ENCODE assay signal across 10 cellular contexts in genomic region chr13:32032780-32033179, GRCh38. TPM values are rescaled to one million over a fixed set of nuclear protein-coding genes. Genes with fewer than 3 reads are reported as not detected.
DNase-seq lines count a peak whose midpoint lies in the region; ATAC-seq and TF ChIP-seq lines count a peak whose summit lies in the region.
"Had no signal": no experiment of that assay in that cellular context is flagged by ENCODE, and none has a peak within 500 bp of the region (broad histone marks: within the 10 kb centered on the region; RNA-seq: fewer than 3 reads in every experiment).

No MANE protein-coding gene starts in this region.

- TF ChIP-seq RAD21 in neural cell (conservative IDR thresholded peaks at IDR 0.05), result peak; percentile 12

- no peaks in the 10 kb centered on the region for H3K9me3 Mint-ChIP-seq in CD4-positive, alpha-beta T cell
- no peaks in the 10 kb centered on the region for H3K9me3 Mint-ChIP-seq in HFFc6
- H3K9me3 Mint-ChIP-seq: stimulated activated naive CD8-positive, alpha-beta T cell treated with anti-CD3 and anti-CD28 coated beads, Interleukin-15, amount 100 ng/mL, for 72 hours had no signal

- DNase-seq in CD4-positive, alpha-beta T cell, result no peak
- DNase-seq in HFFc6, result no peak
- no peak for DNase-seq in ascending aorta (ENCODE audit: low spot score in 2 of 2)
- DNase-seq in SKM-1 treated with dmso at 0.1 percent for 144 hours (lab: John Stamatoyannopoulos, UW; ENCODE audit: unreplicated experiment), result no peak
- DNase-seq in ACHN, result no peak
- DNase-seq: NCI-H1105 treated with DMSO at 0.1 percent for 48 hours; stimulated activated naive CD8-positive, alpha-beta T cell treated with anti-CD3 and anti-CD28 coated beads, Interleukin-15, amount 100 ng/mL, for 72 hours had no signal

- no peaks in the 10 kb centered on the region for H4K20me1 ChIP-seq in neural cell (ENCODE audit: insufficient read depth)

- H2AFZ ChIP-seq in neural cell (ENCODE audit: low read depth, low read length), result no peak overlapping the region

- peaks cover 6% of the 10 kb centered on the region for H3K36me3 Mint-ChIP-seq in CD4-positive, alpha-beta T cell (ENCODE audit: low read depth)
- no peaks in the 10 kb centered on the region for H3K36me3 Mint-ChIP-seq in HFFc6 (ENCODE audit: low read depth)

- H3K4me1 Mint-ChIP-seq in CD4-positive, alpha-beta T cell (ENCODE audit: low read depth), result peaks cover 76% of the 10 kb centered on the region
- H3K4me1 Mint-ChIP-seq in HFFc6 (ENCODE audit: low read depth), result peaks cover 64% of the 10 kb centered on the region

- peak overlapping the region; percentile 10 to 95 for H3K4me3 ChIP-seq in ascending aorta
- H3K4me3 ChIP-seq in neural cell (ENCODE audit: low read length), result peak overlapping the region; percentile 84

- H3K9ac ChIP-seq in neural cell (ENCODE audit: low read length), result peak overlapping the region; percentile 98

- intact Hi-C loops in CD4-positive, alpha-beta T cell (cut with DNase I, micrococcal nuclease), result loop anchor here in 1 of 2 experiments (5.0 kb wide), 1 partner anchor 85 kb away; no protein-coding TSS in a partner anchor
- intact Hi-C loops in ascending aorta (cut with DNase I), result loop anchor here (5.0 kb wide), 2 partner anchors 130 to 175 kb away; no protein-coding TSS in a partner anchor

- H3K27ac ChIP-seq in CD4-positive, alpha-beta T cell (ENCODE audit: low read depth, low read length), result no peak overlapping the region
- no peak overlapping the region for H3K27ac ChIP-seq in ascending aorta
- H3K27ac ChIP-seq in neural cell (ENCODE audit: low read length), result peak overlapping the region; percentile 97

- H3K79me2 ChIP-seq in neural cell (replicated peaks; ENCODE audit: insufficient read depth, low read length), result peaks cover 73% of the 10 kb centered on the region

- TF ChIP-seq CTCF in CD4-positive, alpha-beta T cell (IDR thresholded peaks at IDR 0.05), result no peak
- TF ChIP-seq CTCF in HFFc6 (IDR thresholded peaks at IDR 0.05) (no peak), ascending aorta (IDR thresholded peaks at IDR 0.05) (no peak), neural cell (IDR thresholded peaks at IDR 0.05; ENCODE audit: poor library complexity, severe bottlenecking) (no peak)

- H3K4me2 ChIP-seq in neural cell (ENCODE audit: low read length), result peak overlapping the region; percentile 97

- H3K4me3 Mint-ChIP-seq in CD4-positive, alpha-beta T cell, result peak overlapping the region; percentile 91
- H3K4me3 Mint-ChIP-seq in HFFc6, result peak overlapping the region; percentile 92

- in situ Hi-C loops in ACHN (cut with HindIII; ENCODE audit: low pct_ligation_motif_present, low pct_unique_long_range_greater_than_20kb, low sequenced_read_pairs), result no loop called here

- H3K27me3 Mint-ChIP-seq in CD4-positive, alpha-beta T cell, result no peaks in the 10 kb centered on the region
- H3K27me3 Mint-ChIP-seq in HFFc6 (ENCODE audit: insufficient read depth), result no peaks in the 10 kb centered on the region

- no peak for TF ChIP-seq EP300 in neural cell (conservative IDR thresholded peaks at IDR 0.05; ENCODE audit: poor library complexity, severe bottlenecking)

- peak overlapping the region; percentile 15 for H3K27ac Mint-ChIP-seq in CD4-positive, alpha-beta T cell
- no peak overlapping the region for H3K27ac Mint-ChIP-seq in HFFc6
- H3K27ac Mint-ChIP-seq: stimulated activated naive CD8-positive, alpha-beta T cell treated with anti-CD3 and anti-CD28 coated beads, Interleukin-15, amount 100 ng/mL, for 72 hours had no signal

- H3K9me3 ChIP-seq in CD4-positive, alpha-beta T cell (ENCODE audit: control insufficient read depth, low read length), result no peaks in the 10 kb centered on the region
- H3K9me3 ChIP-seq in ascending aorta, result no peaks in the 10 kb centered on the region
- no peaks in the 10 kb centered on the region for H3K9me3 ChIP-seq in neural cell (ENCODE audit: low read length)

- CTCF ChIA-PET in CD4-positive, alpha-beta T cell (lab: Charles Lee), result interaction anchor here (1.0 to 2.8 kb wide), 2 partner anchors 9 to 14 kb away, joined by 4 to 9 read pairs; no protein-coding TSS in a partner anchor

- H3F3A ChIP-seq in neural cell (ENCODE audit: insufficient read depth, low read length, poor library complexity, severe bottlenecking), result peaks cover 3% of the 10 kb centered on the region

- POLR2A ChIA-PET in CD4-positive, alpha-beta T cell (lab: Charles Lee), result interaction anchor here (3.7 kb wide), 1 partner anchor 13 kb away, joined by 23 read pairs; no protein-coding TSS in a partner anchor

- H3K27me3 ChIP-seq in CD4-positive, alpha-beta T cell (ENCODE audit: control insufficient read depth, insufficient read depth, low read length), result no peaks in the 10 kb centered on the region
- H3K27me3 ChIP-seq in ascending aorta (no peaks in the 10 kb centered on the region), neural cell (ENCODE audit: insufficient read depth, low read depth, low read length) (no peaks in the 10 kb centered on the region)

- H3K36me3 ChIP-seq in ascending aorta, result no peaks in the 10 kb centered on the region
- no peaks in the 10 kb centered on the region for H3K36me3 ChIP-seq in neural cell (ENCODE audit: insufficient read depth, low read length)

- H3K4me1 ChIP-seq in ascending aorta, result peaks cover 0 to 13% of the 10 kb centered on the region in 2 donors

- H3K9me2 ChIP-seq in neural cell (ENCODE audit: insufficient read depth, low read length), result no peaks in the 10 kb centered on the region

- no peak for ATAC-seq in CD4-positive, alpha-beta T cell (ENCODE audit: poor library complexity)
- ATAC-seq in GM21737 (IDR thresholded peaks at IDR 0.05; ENCODE audit: unreplicated experiment), result no peak
- no peak for ATAC-seq in GM18868 (IDR thresholded peaks at IDR 0.05; ENCODE audit: unreplicated experiment)
- ATAC-seq: stimulated activated naive CD8-positive, alpha-beta T cell treated with anti-CD3 and anti-CD28 coated beads, Interleukin-15, amount 100 ng/mL, for 72 hours had no signal

TF ChIP-seq in neural cell, 6 proteins besides CTCF, POLR2A, EP300 and RAD21:
- TF ChIP-seq SMC3 (conservative IDR thresholded peaks at IDR 0.05; ENCODE audit: poor library complexity) (no peak), TAF1 (IDR thresholded peaks at IDR 0.05; ENCODE audit: low read depth) (peak; percentile 45)
- TF ChIP-seq, protein P1, sequence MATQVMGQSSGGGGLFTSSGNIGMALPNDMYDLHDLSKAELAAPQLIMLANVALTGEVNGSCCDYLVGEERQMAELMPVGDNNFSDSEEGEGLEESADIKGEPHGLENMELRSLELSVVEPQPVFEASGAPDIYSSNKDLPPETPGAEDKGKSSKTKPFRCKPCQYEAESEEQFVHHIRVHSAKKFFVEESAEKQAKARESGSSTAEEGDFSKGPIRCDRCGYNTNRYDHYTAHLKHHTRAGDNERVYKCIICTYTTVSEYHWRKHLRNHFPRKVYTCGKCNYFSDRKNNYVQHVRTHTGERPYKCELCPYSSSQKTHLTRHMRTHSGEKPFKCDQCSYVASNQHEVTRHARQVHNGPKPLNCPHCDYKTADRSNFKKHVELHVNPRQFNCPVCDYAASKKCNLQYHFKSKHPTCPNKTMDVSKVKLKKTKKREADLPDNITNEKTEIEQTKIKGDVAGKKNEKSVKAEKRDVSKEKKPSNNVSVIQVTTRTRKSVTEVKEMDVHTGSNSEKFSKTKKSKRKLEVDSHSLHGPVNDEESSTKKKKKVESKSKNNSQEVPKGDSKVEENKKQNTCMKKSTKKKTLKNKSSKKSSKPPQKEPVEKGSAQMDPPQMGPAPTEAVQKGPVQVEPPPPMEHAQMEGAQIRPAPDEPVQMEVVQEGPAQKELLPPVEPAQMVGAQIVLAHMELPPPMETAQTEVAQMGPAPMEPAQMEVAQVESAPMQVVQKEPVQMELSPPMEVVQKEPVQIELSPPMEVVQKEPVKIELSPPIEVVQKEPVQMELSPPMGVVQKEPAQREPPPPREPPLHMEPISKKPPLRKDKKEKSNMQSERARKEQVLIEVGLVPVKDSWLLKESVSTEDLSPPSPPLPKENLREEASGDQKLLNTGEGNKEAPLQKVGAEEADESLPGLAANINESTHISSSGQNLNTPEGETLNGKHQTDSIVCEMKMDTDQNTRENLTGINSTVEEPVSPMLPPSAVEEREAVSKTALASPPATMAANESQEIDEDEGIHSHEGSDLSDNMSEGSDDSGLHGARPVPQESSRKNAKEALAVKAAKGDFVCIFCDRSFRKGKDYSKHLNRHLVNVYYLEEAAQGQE (IDR thresholded peaks at IDR 0.05; ENCODE audit: borderline replicate concordance), result no peak

RNA-seq across cellular contexts. Expression of gene FRY, which starts 1.2 kb away (rescaled TPM):
- total RNA-seq in CD4-positive, alpha-beta T cell, result 10 to 100 TPM; 13.7 to 18.4 TPM
- total RNA-seq in HFFc6 (2021; fragmentation: NEBNext Ultra II Directional; extraction: Animal tissue kit (Norgen Biotek cat#: 25700)), result 10 to 100 TPM; 12.3 to 19.2 (median 13.8) TPM
- total RNA-seq in ascending aorta, result 115 TPM
- 46.6 and 49.3 TPM in 2 replicates for polyA plus RNA-seq in neural cell
- polyA minus RNA-seq in neural cell, result 98.6 and 121 TPM in 2 replicates
